19 cellular contexts compared by ENCODE assay signal in the genomic region with DNA sequence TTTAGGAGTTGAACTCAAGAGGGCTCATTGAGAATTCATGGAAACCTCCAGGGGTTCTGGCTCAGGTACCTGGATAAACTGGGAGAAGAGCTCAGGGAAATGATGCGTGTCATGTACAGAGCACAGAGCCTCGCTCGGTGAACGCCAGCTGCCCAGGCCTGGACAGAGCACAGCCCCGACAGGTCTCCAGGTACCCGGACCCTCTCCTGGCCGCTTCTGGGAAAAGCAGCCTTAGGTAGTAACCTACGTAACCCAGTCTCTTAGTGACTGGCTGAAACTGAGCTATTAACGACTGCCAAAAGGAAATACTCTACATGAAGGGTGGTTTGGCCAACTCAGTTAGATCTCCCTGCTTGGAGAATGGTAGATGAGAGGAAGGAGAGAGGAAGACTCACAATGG.
DNase-seq lines count a peak whose midpoint lies in the region; ATAC-seq and TF ChIP-seq lines count a peak whose summit lies in the region.
"Had no signal": no experiment of that assay in that cellular context is flagged by ENCODE, and none has a peak within 500 bp of the region (broad histone marks: within the 10 kb centered on the region; RNA-seq: fewer than 3 reads in every experiment).

No MANE protein-coding gene starts in this region.

- H3K79me2 ChIP-seq in GM23338 (replicated peaks; ENCODE audit: insufficient read depth) (no peaks in the 10 kb centered on the region), neural progenitor cell (ENCODE audit: low read depth) (no peaks in the 10 kb centered on the region)

- peak; percentile 95 for ATAC-seq in GM23338
- ATAC-seq in activated CD4-positive, alpha-beta T cell treated with anti-CD3 and anti-CD28 coated beads for 36 hours, result no peak
- no peak for ATAC-seq in HG02798 (IDR thresholded peaks at IDR 0.05; ENCODE audit: poor library complexity, unreplicated experiment)

- H3K4me1 Mint-ChIP-seq in GM23338 (peaks cover 26% of the 10 kb centered on the region), endothelial cell (ENCODE audit: unreplicated experiment) (no peaks in the 10 kb centered on the region), neural progenitor cell (peaks cover 12% of the 10 kb centered on the region)
- no peaks in the 10 kb centered on the region for H3K4me1 Mint-ChIP-seq in activated CD4-positive, alpha-beta T cell treated with anti-CD3 and anti-CD28 coated beads for 36 hours

- DNase-seq in GM23338 (ENCODE audit: low spot score), result peak; percentile 78
- peak; percentile 70 for DNase-seq in NCI-H345 treated with DMSO at 0.1 percent for 48 hours (lab: John Stamatoyannopoulos, UW; ENCODE audit: unreplicated experiment)
- peak; percentile 18 for DNase-seq in endothelial cell (ENCODE audit: low spot score)
- DNase-seq in neural progenitor cell (ENCODE audit: low spot score), result peak; percentile 55
- no peak for DNase-seq in stimulated activated CD8-positive, alpha-beta memory T cell treated with anti-CD3 and anti-CD28 coated beads, Interleukin-4, amount 100 ng/mL, for 48 hours
- DNase-seq in activated CD4-positive, alpha-beta T cell treated with anti-CD3 and anti-CD28 coated beads for 36 hours, result no peak
- DNase-seq in NCI-H748 (lab: John Stamatoyannopoulos, UW; ENCODE audit: unreplicated experiment), result no peak
- DNase-seq: DND-41, GDM1, GOT3, KG1, NCI-H1417 treated with DMSO at 0.1 percent for 48 hours, NCI-H1930, NCI-H510A, NCI-H774, OCI-M1, Right ventricle myocardium superior had no signal

- no peak overlapping the region for H2AFZ ChIP-seq in GM23338
- H2AFZ ChIP-seq in neural progenitor cell (replicated peaks), result no peak overlapping the region

- H3K36me3 ChIP-seq in GM23338 (ENCODE audit: insufficient read depth) (no peaks in the 10 kb centered on the region), neural progenitor cell (no peaks in the 10 kb centered on the region)

- peak; percentile 29 for TF ChIP-seq CTCF in GM23338 (conservative IDR thresholded peaks at IDR 0.05; ENCODE audit: low read depth in 2 of 2)
- TF ChIP-seq CTCF in endothelial cell (IDR thresholded peaks at IDR 0.05; ENCODE audit: unreplicated experiment), result no peak
- TF ChIP-seq CTCF in neural progenitor cell (IDR thresholded peaks at IDR 0.05), result peak; percentile 27

- H3K27ac ChIP-seq in GM23338 (ENCODE audit: low read depth), result no peak overlapping the region
- no peak overlapping the region for H3K27ac ChIP-seq in neural progenitor cell
- H3K27ac ChIP-seq: SK-N-MC had no signal

- intact Hi-C loops in activated CD4-positive, alpha-beta T cell treated with anti-CD3 and anti-CD28 coated beads for 36 hours (cut with DNase I, micrococcal nuclease), result no loop called here

- H3K4me2 ChIP-seq in GM23338, result no peak overlapping the region
- no peak overlapping the region for H3K4me2 ChIP-seq in neural progenitor cell

- H3K9me3 Mint-ChIP-seq in GM23338 (no peaks in the 10 kb centered on the region), endothelial cell (ENCODE audit: unreplicated experiment) (no peaks in the 10 kb centered on the region), neural progenitor cell (no peaks in the 10 kb centered on the region)
- no peaks in the 10 kb centered on the region for H3K9me3 Mint-ChIP-seq in activated CD4-positive, alpha-beta T cell treated with anti-CD3 and anti-CD28 coated beads for 36 hours (ENCODE audit: low read depth)

- H3K27me3 ChIP-seq in GM23338 (ENCODE audit: insufficient read depth) (no peaks in the 10 kb centered on the region), neural progenitor cell (peaks cover 5% of the 10 kb centered on the region)

- no peaks in the 10 kb centered on the region for H3K36me3 Mint-ChIP-seq in GM23338 (ENCODE audit: low read depth)
- no peaks in the 10 kb centered on the region for H3K36me3 Mint-ChIP-seq in endothelial cell (ENCODE audit: low read depth, unreplicated experiment)
- no peaks in the 10 kb centered on the region for H3K36me3 Mint-ChIP-seq in neural progenitor cell
- H3K36me3 Mint-ChIP-seq in activated CD4-positive, alpha-beta T cell treated with anti-CD3 and anti-CD28 coated beads for 36 hours (ENCODE audit: low read depth), result no peaks in the 10 kb centered on the region

- H3K9me2 ChIP-seq in GM23338 (ENCODE audit: insufficient read depth), result no peaks in the 10 kb centered on the region

- no peak overlapping the region for H3K4me3 Mint-ChIP-seq in GM23338
- H3K4me3 Mint-ChIP-seq in endothelial cell (ENCODE audit: unreplicated experiment), result no peak overlapping the region
- H3K4me3 Mint-ChIP-seq in neural progenitor cell, result no peak overlapping the region
- H3K4me3 Mint-ChIP-seq in activated CD4-positive, alpha-beta T cell treated with anti-CD3 and anti-CD28 coated beads for 36 hours, result no peak overlapping the region

- H3K27ac Mint-ChIP-seq in GM23338 (no peak overlapping the region), endothelial cell (ENCODE audit: unreplicated experiment) (no peak overlapping the region), neural progenitor cell (no peak overlapping the region)
- no peak overlapping the region for H3K27ac Mint-ChIP-seq in activated CD4-positive, alpha-beta T cell treated with anti-CD3 and anti-CD28 coated beads for 36 hours

- CTCF ChIA-PET in activated CD4-positive, alpha-beta T cell treated with anti-CD3 and anti-CD28 coated beads for 36 hours (lab: Charles Lee), result interaction anchor here (0.6 kb wide), 1 partner anchor 10 kb away, joined by 3 read pairs; no protein-coding TSS in a partner anchor

- H3K27me3 Mint-ChIP-seq in GM23338 (ENCODE audit: insufficient read depth, low read depth, poor library complexity), result no peaks in the 10 kb centered on the region
- H3K27me3 Mint-ChIP-seq in endothelial cell (ENCODE audit: unreplicated experiment), result no peaks in the 10 kb centered on the region
- no peaks in the 10 kb centered on the region for H3K27me3 Mint-ChIP-seq in neural progenitor cell (ENCODE audit: insufficient read depth, low read depth)
- H3K27me3 Mint-ChIP-seq in activated CD4-positive, alpha-beta T cell treated with anti-CD3 and anti-CD28 coated beads for 36 hours, result no peaks in the 10 kb centered on the region

- H3K4me3 ChIP-seq in GM23338 (no peak overlapping the region), neural progenitor cell (no peak overlapping the region)
- H3K4me3 ChIP-seq: SK-N-MC had no signal

- POLR2A ChIA-PET in activated CD4-positive, alpha-beta T cell treated with anti-CD3 and anti-CD28 coated beads for 36 hours (lab: Charles Lee), result no interaction called here

- no peak overlapping the region for H3K9ac ChIP-seq in neural progenitor cell

- no peaks in the 10 kb centered on the region; the same call in 1 of the 2 replicates for H3K4me1 ChIP-seq in GM23338 (ENCODE audit: insufficient read depth)
- H3K4me1 ChIP-seq in neural progenitor cell, result no peaks in the 10 kb centered on the region

- H4K20me1 ChIP-seq in GM23338 (replicated peaks; ENCODE audit: insufficient read depth) (no peaks in the 10 kb centered on the region), neural progenitor cell (ENCODE audit: low read depth) (no peaks in the 10 kb centered on the region)

- H3F3A ChIP-seq in GM23338 (replicated peaks; ENCODE audit: low read depth) (no peaks in the 10 kb centered on the region), neural progenitor cell (ENCODE audit: low read depth) (peaks cover 4% of the 10 kb centered on the region)

- H3K9me3 ChIP-seq in neural progenitor cell (ENCODE audit: low read depth), result no peaks in the 10 kb centered on the region

TF ChIP-seq in GM23338, 12 proteins besides CTCF, POLR2A, EP300 and RAD21 (continues in another document):
- TF ChIP-seq POLR2AphosphoS5 (IDR thresholded peaks at IDR 0.05; ENCODE audit: low read depth) (no peak), NANOG (IDR thresholded peaks at IDR 0.05; ENCODE audit: borderline replicate concordance) (no peak)

Comparison
In these comparisons a context has a peak if more than half of its experiments do, and no peak if none do; other contexts are left out.
1. DNase-seq: peak in GM23338 (single experiment), NCI-H345 treated with DMSO at 0.1 percent for 48 hours (single experiment), endothelial cell (single experiment) and neural progenitor cell (single experiment); none in stimulated activated CD8-positive, alpha-beta memory T cell treated with anti-CD3 and anti-CD28 coated beads, Interleukin-4, amount 100 ng/mL, for 48 hours (single experiment), activated CD4-positive, alpha-beta T cell treated with anti-CD3 and anti-CD28 coated beads for 36 hours (single experiment) and NCI-H748 (single experiment).